ENCODE assay signal across 20 cellular contexts in the genomic region with DNA sequence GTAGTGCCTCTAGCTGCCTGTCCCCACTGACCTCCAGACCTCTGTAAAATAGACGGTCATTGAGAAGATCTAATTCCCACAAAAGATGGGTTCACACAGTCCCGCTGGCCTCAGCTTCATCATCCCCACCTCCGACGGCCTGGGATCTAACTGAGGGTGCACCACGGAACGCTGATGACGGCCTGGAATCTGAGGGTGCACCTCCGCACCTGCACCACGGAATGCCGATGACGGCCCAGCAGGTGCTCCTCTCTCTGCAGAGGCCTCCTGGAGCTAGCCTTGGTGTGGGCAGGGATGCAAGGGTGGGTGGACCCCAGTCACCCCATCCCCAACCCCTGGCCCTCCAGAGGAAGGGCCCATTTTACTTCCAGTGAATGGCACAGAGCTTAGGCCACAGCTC.
"Had no signal": no experiment of that assay in that cellular context is flagged by ENCODE, and none has a peak within 500 bp of the region (broad histone marks: within the 10 kb centered on the region; RNA-seq: fewer than 3 reads in every experiment).

No MANE protein-coding gene starts in this region.

- H3K27me3 ChIP-seq: dorsolateral prefrontal cortex, heart right ventricle, transverse colon had no signal

- H3K36me3 Mint-ChIP-seq: memory B cell; natural killer cell treated with Interleukin-12 subunit alpha and Interleukin-12 subunit beta and Interleukin-15 and Interleukin-18, amount 100 ng/mL, for 72 hours had no signal

- H3K27ac ChIP-seq: dorsolateral prefrontal cortex, heart right ventricle, left lung, lower lobe of right lung, neutrophil, stomach, thoracic aorta, transverse colon had no signal

- H3K9me3 Mint-ChIP-seq: memory B cell; natural killer cell treated with Interleukin-12 subunit alpha and Interleukin-12 subunit beta and Interleukin-15 and Interleukin-18, amount 100 ng/mL, for 72 hours had no signal

- ATAC-seq: heart right ventricle; left lung; lower lobe of right lung; natural killer cell treated with Interleukin-12 subunit alpha and Interleukin-12 subunit beta and Interleukin-15 and Interleukin-18, amount 100 ng/mL, for 72 hours had no signal

- H3K27ac Mint-ChIP-seq: memory B cell; natural killer cell treated with Interleukin-12 subunit alpha and Interleukin-12 subunit beta and Interleukin-15 and Interleukin-18, amount 100 ng/mL, for 72 hours had no signal

- H3K9me3 ChIP-seq: heart right ventricle, left lung, lower lobe of right lung, neutrophil, stomach, thoracic aorta, transverse colon had no signal

- H3K36me3 ChIP-seq: heart right ventricle, left lung, lower lobe of right lung, neutrophil, stomach, thoracic aorta, transverse colon had no signal

- H3K4me1 Mint-ChIP-seq: memory B cell had no signal

- H3K4me3 Mint-ChIP-seq: memory B cell; natural killer cell treated with Interleukin-12 subunit alpha and Interleukin-12 subunit beta and Interleukin-15 and Interleukin-18, amount 100 ng/mL, for 72 hours had no signal

- H3K4me1 ChIP-seq: left lung, lower lobe of right lung, transverse colon had no signal

- DNase-seq: cortex of kidney; dorsolateral prefrontal cortex; effector CD8-positive, alpha-beta T cell; heart right ventricle; hypothalamus; lower lobe of right lung; midbrain; small intestine; stimulated activated CD4-positive, alpha-beta T cell treated with anti-CD3 and anti-CD28 coated beads, Interleukin-12 subunit alpha, Interleukin-12 subunit beta, amount 100 ng/mL, for 4 hours; stimulated activated naive CD4-positive, alpha-beta T cell; stomach; substantia nigra; transverse colon had no signal

- H3K4me3 ChIP-seq: dorsolateral prefrontal cortex, heart right ventricle, left lung, lower lobe of right lung, stomach, thoracic aorta, transverse colon had no signal

- FAIRE-seq: frontal cortex, islet of Langerhans, small intestine had no signal
